Comparison of ENCODE assay signal across 10 cellular contexts in the genomic region with DNA sequence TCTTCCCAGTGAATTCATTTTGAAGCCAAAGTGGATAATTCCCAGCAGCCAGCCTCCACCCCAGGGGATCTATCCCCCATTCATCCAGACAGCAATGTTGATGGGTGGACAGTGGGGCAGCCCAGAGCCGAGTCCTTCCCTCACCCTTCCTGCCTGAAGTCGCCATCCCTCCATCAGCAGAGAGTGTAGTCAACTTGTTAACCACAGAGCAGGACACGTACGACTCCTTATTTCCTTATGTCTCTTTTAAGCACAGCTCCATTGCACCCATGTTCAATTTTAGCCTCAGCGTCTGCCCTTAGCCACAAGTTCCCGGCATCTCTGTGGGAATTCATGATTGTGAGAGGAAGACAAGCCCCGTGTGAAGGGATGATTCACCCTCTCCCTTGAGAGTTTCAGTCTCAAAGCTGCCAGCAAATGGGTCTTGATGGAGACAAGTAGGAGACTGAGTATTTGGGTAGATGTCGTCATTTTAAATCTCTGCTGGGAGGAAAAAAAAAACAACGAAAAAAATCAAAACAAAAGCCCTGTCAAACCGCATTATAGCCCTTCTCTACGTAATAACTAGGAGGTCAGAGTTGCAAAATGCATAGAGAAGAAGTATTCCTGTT. TPM values are rescaled to one million over a fixed set of nuclear protein-coding genes. Genes with fewer than 3 reads are reported as not detected.
A peak's percentile ranks its signal among the peaks of the same experiment; 100 is the strongest.
DNase-seq lines count a peak whose midpoint lies in the region; ATAC-seq and TF ChIP-seq lines count a peak whose summit lies in the region.
"Had no signal": no experiment of that assay in that cellular context is flagged by ENCODE, and none has a peak within 500 bp of the region (broad histone marks: within the 10 kb centered on the region; RNA-seq: fewer than 3 reads in every experiment).

No MANE protein-coding gene starts in this region.

- DNase-seq in stimulated activated CD4-positive, alpha-beta T cell treated with anti-CD3 and anti-CD28 coated beads, Interleukin-12 subunit alpha, Interleukin-12 subunit beta, amount 100 ng/mL, for 48 hours (ENCODE audit: low read depth in 2 of 3, low spot score in 1 of 3), result peak in 2 of 3 donors; percentile 28 to 37
- DNase-seq in stimulated activated CD4-positive, alpha-beta T cell treated with anti-CD3 and anti-CD28 coated beads, Interleukin-4, amount 100 ng/mL, for 4 hours, result no peak
- DNase-seq in activated T-cell treated with anti-CD3 and anti-CD28 coated beads, Interleukin-2, amount 50 U/mL, for 48 hours, result peak; percentile 45
- DNase-seq in islet precursor cell (peak; percentile 86), uterus (peak; percentile 42 to 69), NCI-H187 treated with DMSO at 0.1 percent for 48 hours (lab: John Stamatoyannopoulos, UW) (no peak), GDM1 (lab: John Stamatoyannopoulos, UW) (no peak)

- H3K9me3 ChIP-seq in uterus, result no peaks in the 10 kb centered on the region

- no peak for TF ChIP-seq CTCF in uterus (IDR thresholded peaks at IDR 0.05)

- no peaks in the 10 kb centered on the region for H3K4me1 ChIP-seq in uterus

- no peak for ATAC-seq in GM21360 (IDR thresholded peaks at IDR 0.05; ENCODE audit: unreplicated experiment)

- no peaks in the 10 kb centered on the region for H3K27me3 ChIP-seq in uterus
- H3K27me3 ChIP-seq: cardiac muscle cell had no signal

- intact Hi-C loops in uterus (cut with DNase I; ENCODE audit: low total_unique reads), result no loop called here

- H3K27ac ChIP-seq in uterus, result peak overlapping the region; percentile 58 to 76
- H3K27ac ChIP-seq: cardiac muscle cell had no signal

- no peak overlapping the region for H3K4me3 ChIP-seq in uterus
- H3K4me3 ChIP-seq: cardiac muscle cell had no signal

- no peak for TF ChIP-seq POLR2A in uterus (IDR thresholded peaks at IDR 0.05)

- H3K36me3 ChIP-seq in uterus, result no peaks in the 10 kb centered on the region
- H3K36me3 ChIP-seq: cardiac muscle cell had no signal

RNA-seq across cellular contexts. Expression of gene MEDAG, which starts 58.3 kb away (rescaled TPM):
- 10 to 100 TPM; 16.5 to 45.9 (median 19.1) TPM for total RNA-seq in uterus
- total RNA-seq: G401 had no signal

Comparison
In these comparisons a context has a peak if more than half of its experiments do, and no peak if none do; other contexts are left out.
1. DNase-seq: peak in stimulated activated CD4-positive, alpha-beta T cell treated with anti-CD3 and anti-CD28 coated beads, Interleukin-12 subunit alpha, Interleukin-12 subunit beta, amount 100 ng/mL, for 48 hours (2 of 3), activated T-cell treated with anti-CD3 and anti-CD28 coated beads, Interleukin-2, amount 50 U/mL, for 48 hours (2 of 2), islet precursor cell (single experiment) and uterus (2 of 2); none in stimulated activated CD4-positive, alpha-beta T cell treated with anti-CD3 and anti-CD28 coated beads, Interleukin-4, amount 100 ng/mL, for 4 hours (0 of 2), NCI-H187 treated with DMSO at 0.1 percent for 48 hours (single experiment) and GDM1 (single experiment).